In the genomic region with DNA sequence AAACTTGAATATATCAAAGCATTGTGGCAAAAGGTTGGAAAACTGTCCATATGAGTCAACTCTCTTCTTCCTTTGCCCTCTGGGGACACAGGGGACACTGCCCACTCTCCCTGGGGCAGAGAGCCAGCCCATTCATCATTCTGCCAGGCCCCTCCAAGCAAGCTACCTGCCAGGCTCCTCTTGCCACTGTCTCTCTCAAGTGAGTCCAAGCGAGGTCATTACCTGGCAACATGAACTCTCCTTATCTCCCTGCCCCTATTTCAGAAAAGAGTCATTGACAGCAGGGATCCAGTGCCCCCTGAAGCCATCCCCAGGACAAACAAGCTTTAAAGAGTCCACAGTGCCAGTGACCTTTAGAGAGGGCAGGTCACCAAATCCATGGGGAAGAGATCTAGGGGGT, we compare ENCODE assay signal across 39 cellular contexts.
"Had no signal": no experiment of that assay in that cellular context is flagged by ENCODE, and none has a peak within 500 bp of the region (broad histone marks: within the 10 kb centered on the region; RNA-seq: fewer than 3 reads in every experiment).

No MANE protein-coding gene starts in this region.

- H3K4me1 ChIP-seq: body of pancreas, breast epithelium had no signal

- H3K36me3 Mint-ChIP-seq: activated CD4-positive, alpha-beta memory T cell treated with anti-CD3 and anti-CD28 coated beads for 36 hours; activated naive CD4-positive, alpha-beta T cell treated with anti-CD3 and anti-CD28 coated beads, Interleukin-2, amount 50 U/mL, for 72 hours; activated naive CD8-positive, alpha-beta T cell treated with anti-CD3 and anti-CD28 coated beads, Interleukin-2, amount 10 ng/mL, durations not matched to agents 7 days and 5 days; T-cell had no signal

- H3K4me1 Mint-ChIP-seq: activated B cell treated with CpG ODN at 0.5 μM for 24 hours; activated CD4-positive, alpha-beta T cell treated with anti-CD3 and anti-CD28 coated beads, Interleukin-2, amount 10 ng/mL, durations not matched to agents 24 days and 14 days; activated naive CD8-positive, alpha-beta T cell treated with anti-CD3 and anti-CD28 coated beads, Interleukin-2, amount 10 ng/mL, durations not matched to agents 7 days and 5 days; activated naive CD8-positive, alpha-beta T cell treated with anti-CD3 and anti-CD28 coated beads, Interleukin-2, amount 50 U/mL, for 24 hours; activated T-helper 17 cell treated with anti-CD3 and anti-CD28 coated beads, Interleukin-2, amount 50 U/mL, for 72 hours; central memory CD8-positive, alpha-beta T cell; T-cell had no signal

- H3K9me3 ChIP-seq: body of pancreas, breast epithelium had no signal

- H3K4me3 Mint-ChIP-seq: activated B cell treated with CpG ODN at 0.5 μM for 24 hours; activated CD4-positive, alpha-beta memory T cell treated with anti-CD3 and anti-CD28 coated beads for 36 hours; activated CD4-positive, alpha-beta T cell treated with anti-CD3 and anti-CD28 coated beads, Interleukin-2, amount 10 ng/mL, durations not matched to agents 24 days and 14 days; activated CD8-positive, alpha-beta T cell treated with anti-CD3 and anti-CD28 coated beads for 36 hours; activated naive CD4-positive, alpha-beta T cell treated with anti-CD3 and anti-CD28 coated beads for 36 hours; activated naive CD8-positive, alpha-beta T cell treated with anti-CD3 and anti-CD28 coated beads, Interleukin-2, amount 10 ng/mL, durations not matched to agents 7 days and 5 days; activated naive CD8-positive, alpha-beta T cell treated with anti-CD3 and anti-CD28 coated beads, Interleukin-2, amount 50 U/mL, for 24 hours; activated T-cell treated with anti-CD3 and anti-CD28 coated beads, Interleukin-2, amount 50 U/mL, for 4 hours; activated T-cell treated with anti-CD3 and anti-CD28 coated beads, Interleukin-2, amount 50 U/mL, for 72 hours; activated T-helper 1 cell treated with anti-CD3 and anti-CD28 coated beads, Interleukin-12 subunit alpha, Interleukin-12 subunit beta, Interleukin-2, Interleukin-4 antibody, amounts not matched to agents 30 ng/mL and 10 ng/mL and 1 ng/mL, durations not matched to agents 14 hours and 24 hours and 36 hours; activated T-helper 17 cell treated with anti-CD3 and anti-CD28 coated beads, Interleukin-2, amount 50 U/mL, for 72 hours; central memory CD8-positive, alpha-beta T cell; T-cell; T-helper 1 cell treated with Interleukin-12 subunit alpha and Interleukin-12 subunit beta and Interleukin-4 antibody, amounts not matched to agents 30 μg/mL and 1 μg/mL, for 36 hours; T-helper 2 cell treated with Interferon-gamma antibody and Interleukin-4, amounts not matched to agents 5 μg/mL and 100 μg/mL, for 36 hours had no signal

- FAIRE-seq: astrocyte, TTC549 had no signal

- H3K4me3 ChIP-seq: body of pancreas, breast epithelium, cardiac muscle cell had no signal

- H3K27me3 Mint-ChIP-seq: activated B cell treated with CpG ODN at 0.5 μM for 24 hours; activated CD4-positive, alpha-beta memory T cell treated with anti-CD3 and anti-CD28 coated beads for 36 hours; activated CD4-positive, alpha-beta T cell treated with anti-CD3 and anti-CD28 coated beads, Interleukin-2, amount 10 ng/mL, durations not matched to agents 24 days and 14 days; activated CD8-positive, alpha-beta T cell treated with anti-CD3 and anti-CD28 coated beads for 36 hours; activated naive CD8-positive, alpha-beta T cell treated with anti-CD3 and anti-CD28 coated beads, Interleukin-2, amount 10 ng/mL, durations not matched to agents 7 days and 5 days; activated naive CD8-positive, alpha-beta T cell treated with anti-CD3 and anti-CD28 coated beads, Interleukin-2, amount 50 U/mL, for 24 hours; central memory CD8-positive, alpha-beta T cell; T-cell had no signal

- ATAC-seq: activated CD8-positive, alpha-beta T cell treated with anti-CD3 and anti-CD28 coated beads for 36 hours; activated naive CD4-positive, alpha-beta T cell treated with anti-CD3 and anti-CD28 coated beads, Interleukin-2, amount 50 U/mL, for 72 hours; activated naive CD8-positive, alpha-beta T cell treated with anti-CD3 and anti-CD28 coated beads, Interleukin-2, amount 50 U/mL, for 24 hours; activated T-cell treated with anti-CD3 and anti-CD28 coated beads, Interleukin-2, amount 50 U/mL, for 4 hours; activated T-cell treated with anti-CD3 and anti-CD28 coated beads, Interleukin-2, amount 50 U/mL, for 72 hours; activated T-helper 17 cell treated with anti-CD3 and anti-CD28 coated beads, Interleukin-2, amount 50 U/mL, for 72 hours; body of pancreas; T-cell had no signal

- H3K27ac Mint-ChIP-seq: activated B cell treated with CpG ODN at 0.5 μM for 24 hours; activated CD4-positive, alpha-beta memory T cell treated with anti-CD3 and anti-CD28 coated beads for 36 hours; activated CD4-positive, alpha-beta T cell treated with anti-CD3 and anti-CD28 coated beads, Interleukin-2, amount 10 ng/mL, durations not matched to agents 24 days and 14 days; activated CD8-positive, alpha-beta T cell treated with anti-CD3 and anti-CD28 coated beads for 36 hours; activated naive CD4-positive, alpha-beta T cell treated with anti-CD3 and anti-CD28 coated beads for 36 hours; activated naive CD4-positive, alpha-beta T cell treated with anti-CD3 and anti-CD28 coated beads, Interleukin-2, amount 50 U/mL, for 72 hours; activated naive CD8-positive, alpha-beta T cell treated with anti-CD3 and anti-CD28 coated beads, Interleukin-2, amount 10 ng/mL, durations not matched to agents 7 days and 5 days; activated naive CD8-positive, alpha-beta T cell treated with anti-CD3 and anti-CD28 coated beads, Interleukin-2, amount 50 U/mL, for 24 hours; activated T-cell treated with anti-CD3 and anti-CD28 coated beads, Interleukin-2, amount 50 U/mL, for 72 hours; activated T-helper 1 cell treated with anti-CD3 and anti-CD28 coated beads, Interleukin-12 subunit alpha, Interleukin-12 subunit beta, Interleukin-2, Interleukin-4 antibody, amounts not matched to agents 30 ng/mL and 10 ng/mL and 1 ng/mL, durations not matched to agents 14 hours and 24 hours and 36 hours; activated T-helper 17 cell treated with anti-CD3 and anti-CD28 coated beads, Interleukin-2, amount 50 U/mL, for 72 hours; T-cell; T-helper 1 cell treated with Interleukin-12 subunit alpha and Interleukin-12 subunit beta and Interleukin-4 antibody, amounts not matched to agents 30 μg/mL and 1 μg/mL, for 36 hours; T-helper 2 cell treated with Interferon-gamma antibody and Interleukin-4, amounts not matched to agents 5 μg/mL and 100 μg/mL, for 36 hours had no signal

- H3K36me3 ChIP-seq: brain microvascular endothelial cell, breast epithelium, cardiac muscle cell had no signal

- DNase-seq: activated B cell treated with CpG ODN at 0.5 μM for 24 hours; activated CD4-positive, alpha-beta memory T cell treated with anti-CD3 and anti-CD28 coated beads for 36 hours; activated CD4-positive, alpha-beta T cell treated with anti-CD3 and anti-CD28 coated beads for 4 hours; activated CD4-positive, alpha-beta T cell treated with anti-CD3 and anti-CD28 coated beads, Interleukin-2, amount 10 ng/mL, durations not matched to agents 24 days and 14 days; activated CD4-positive, alpha-beta T cell treated with anti-CD3 and anti-CD28 coated beads, Interleukin-2, amount 50 U/mL, for 1 hour; activated CD4-positive, alpha-beta T cell treated with anti-CD3 and anti-CD28 coated beads, Interleukin-2, amount 50 U/mL, for 4 hours; activated CD4-positive, CD25-positive, alpha-beta regulatory T cell treated with anti-CD3 and anti-CD28 coated beads, Interleukin-2, amount 50 U/mL, for 72 hours; activated CD8-positive, alpha-beta memory T cell treated with anti-CD3 and anti-CD28 coated beads, Interleukin-2, amount 50 U/mL, for 4 hours; activated CD8-positive, alpha-beta T cell treated with anti-CD3 and anti-CD28 coated beads for 36 hours; activated effector memory CD4-positive, alpha-beta T cell treated with anti-CD3 and anti-CD28 coated beads, Interleukin-2, amount 50 U/mL, for 16 hours; activated gamma-delta T cell treated with Interleukin-2 at 50 U/mL for 16 hours; activated naive CD4-positive, alpha-beta T cell; activated naive CD4-positive, alpha-beta T cell treated with anti-CD3 and anti-CD28 coated beads for 36 hours; activated naive CD4-positive, alpha-beta T cell treated with anti-CD3 and anti-CD28 coated beads, Interleukin-2, amount 50 U/mL, for 16 hours; activated naive CD8-positive, alpha-beta T cell treated with anti-CD3 and anti-CD28 coated beads, Interleukin-2, amount 10 ng/mL, durations not matched to agents 7 days and 5 days; activated naive CD8-positive, alpha-beta T cell treated with anti-CD3 and anti-CD28 coated beads, Interleukin-2, amount 50 U/mL, for 24 hours; activated T-cell treated with anti-CD3 and anti-CD28 coated beads for 4 hours; activated T-cell treated with anti-CD3 and anti-CD28 coated beads, Interleukin-2, amount 50 U/mL, for 1 hour; activated T-cell treated with anti-CD3 and anti-CD28 coated beads, Interleukin-2, amount 50 U/mL, for 4 hours; activated T-cell treated with anti-CD3 and anti-CD28 coated beads, Interleukin-2, amount 50 U/mL, for 72 hours; aorta; body of pancreas; brain microvascular endothelial cell; caudate nucleus; cerebellar nuclear complex; T-cell; T-helper 2 cell; T-helper 9 cell had no signal

- H3K27ac ChIP-seq: body of pancreas, brain microvascular endothelial cell, breast epithelium, cardiac muscle cell, VCaP had no signal

- H3K27me3 ChIP-seq: body of pancreas, brain microvascular endothelial cell, breast epithelium, cardiac muscle cell had no signal

- H3K9me3 Mint-ChIP-seq: activated B cell treated with CpG ODN at 0.5 μM for 24 hours; activated CD4-positive, alpha-beta memory T cell treated with anti-CD3 and anti-CD28 coated beads for 36 hours; activated CD4-positive, alpha-beta T cell treated with anti-CD3 and anti-CD28 coated beads, Interleukin-2, amount 10 ng/mL, durations not matched to agents 24 days and 14 days; activated CD8-positive, alpha-beta T cell treated with anti-CD3 and anti-CD28 coated beads for 36 hours; activated naive CD4-positive, alpha-beta T cell treated with anti-CD3 and anti-CD28 coated beads for 36 hours; activated naive CD4-positive, alpha-beta T cell treated with anti-CD3 and anti-CD28 coated beads, Interleukin-2, amount 50 U/mL, for 72 hours; activated naive CD8-positive, alpha-beta T cell treated with anti-CD3 and anti-CD28 coated beads, Interleukin-2, amount 10 ng/mL, durations not matched to agents 7 days and 5 days; activated naive CD8-positive, alpha-beta T cell treated with anti-CD3 and anti-CD28 coated beads, Interleukin-2, amount 50 U/mL, for 24 hours; activated T-cell treated with anti-CD3 and anti-CD28 coated beads, Interleukin-2, amount 50 U/mL, for 4 hours; activated T-cell treated with anti-CD3 and anti-CD28 coated beads, Interleukin-2, amount 50 U/mL, for 72 hours; activated T-helper 1 cell treated with anti-CD3 and anti-CD28 coated beads, Interleukin-12 subunit alpha, Interleukin-12 subunit beta, Interleukin-2, Interleukin-4 antibody, amounts not matched to agents 30 ng/mL and 10 ng/mL and 1 ng/mL, durations not matched to agents 14 hours and 24 hours and 36 hours; activated T-helper 17 cell treated with anti-CD3 and anti-CD28 coated beads, Interleukin-2, amount 50 U/mL, for 72 hours; central memory CD8-positive, alpha-beta T cell; T-cell; T-helper 1 cell treated with Interleukin-12 subunit alpha and Interleukin-12 subunit beta and Interleukin-4 antibody, amounts not matched to agents 30 μg/mL and 1 μg/mL, for 36 hours; T-helper 2 cell treated with Interferon-gamma antibody and Interleukin-4, amounts not matched to agents 5 μg/mL and 100 μg/mL, for 36 hours had no signal
